ENCODE assay signal across 22 cellular contexts in genomic region chr4:157918036-157918832, GRCh38.
"Had no signal": no experiment of that assay in that cellular context is flagged by ENCODE, and none has a peak within 500 bp of the region (broad histone marks: within the 10 kb centered on the region; RNA-seq: fewer than 3 reads in every experiment).

No MANE protein-coding gene starts in this region.

- DNase-seq: activated gamma-delta T cell treated with Interleukin-2 at 50 U/mL for 16 hours; activated T-cell treated with anti-CD3 and anti-CD28 coated beads, Interleukin-2, amount 50 U/mL, for 1 hour; colonic mucosa; dorsolateral prefrontal cortex; effector memory CD8-positive, alpha-beta T cell; hypothalamus; left cardiac atrium; mucosa of descending colon; nucleus accumbens; spleen; stimulated activated CD4-positive, alpha-beta T cell treated with anti-CD3 and anti-CD28 coated beads, Interleukin-4, amount 100 ng/mL, for 1 hour; stimulated activated naive CD4-positive, alpha-beta T cell; T-helper 9 cell; testis had no signal

- H3K27me3 ChIP-seq: colonic mucosa, dorsolateral prefrontal cortex, esophagus muscularis mucosa, spleen, testis, vagina had no signal

- H3K27ac ChIP-seq: colonic mucosa, dorsolateral prefrontal cortex, esophagus muscularis mucosa, spleen, testis, vagina had no signal

- H3K9me3 Mint-ChIP-seq: type B pancreatic cell had no signal

- ATAC-seq: activated naive CD4-positive, alpha-beta T cell treated with anti-CD3 and anti-CD28 coated beads, Interleukin-2, amount 50 U/mL, for 72 hours; effector memory CD8-positive, alpha-beta T cell; left cardiac atrium; mucosa of descending colon; WTC11 had no signal

- H3K27ac Mint-ChIP-seq: activated naive CD4-positive, alpha-beta T cell treated with anti-CD3 and anti-CD28 coated beads, Interleukin-2, amount 50 U/mL, for 72 hours; effector memory CD8-positive, alpha-beta T cell; memory B cell; progenitor cell of endocrine pancreas; type B pancreatic cell; WTC11 had no signal

- H3K27me3 Mint-ChIP-seq: central memory CD8-positive, alpha-beta T cell; effector memory CD8-positive, alpha-beta T cell; memory B cell; progenitor cell of endocrine pancreas; type B pancreatic cell had no signal

- H3K9me3 ChIP-seq: colonic mucosa, esophagus muscularis mucosa, mucosa of descending colon, testis, vagina had no signal

- H3K36me3 Mint-ChIP-seq: activated naive CD4-positive, alpha-beta T cell treated with anti-CD3 and anti-CD28 coated beads, Interleukin-2, amount 50 U/mL, for 72 hours; memory B cell; type B pancreatic cell had no signal

- H3K4me3 Mint-ChIP-seq: central memory CD8-positive, alpha-beta T cell; effector memory CD8-positive, alpha-beta T cell; memory B cell; type B pancreatic cell; WTC11 had no signal

- H3K4me1 Mint-ChIP-seq: central memory CD8-positive, alpha-beta T cell; memory B cell; WTC11 had no signal
